21 cellular contexts compared by ENCODE assay signal in the genomic region with DNA sequence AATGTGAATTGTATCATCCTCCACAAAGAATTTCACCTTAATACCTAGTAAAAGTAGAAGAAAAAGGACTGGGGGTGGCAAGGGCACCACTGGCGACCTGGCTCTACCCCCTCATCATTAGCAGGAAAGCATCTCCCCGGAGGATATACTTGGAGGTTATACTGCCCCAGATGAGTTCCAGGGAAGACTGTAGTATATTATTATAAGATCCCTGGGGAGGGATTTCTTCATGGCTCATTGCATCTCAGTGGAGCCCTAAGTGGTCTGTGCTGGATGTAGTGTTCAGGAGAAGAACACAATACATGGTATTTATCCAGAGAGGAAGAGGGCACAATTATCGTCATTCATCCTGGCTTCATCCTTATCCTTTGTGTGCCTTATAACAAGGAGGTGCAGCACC. TPM values are rescaled to one million over a fixed set of nuclear protein-coding genes. Genes with fewer than 3 reads are reported as not detected.
DNase-seq lines count a peak whose midpoint lies in the region; ATAC-seq and TF ChIP-seq lines count a peak whose summit lies in the region.
"Had no signal": no experiment of that assay in that cellular context is flagged by ENCODE, and none has a peak within 500 bp of the region (broad histone marks: within the 10 kb centered on the region; RNA-seq: fewer than 3 reads in every experiment).

No MANE protein-coding gene starts in this region.

- TF ChIP-seq CTCF in natural killer cell (IDR thresholded peaks at IDR 0.05), result no peak

- H3K36me3 Mint-ChIP-seq in natural killer cell, result no peaks in the 10 kb centered on the region
- H3K36me3 Mint-ChIP-seq: CD4-positive, alpha-beta memory T cell had no signal

- no peaks in the 10 kb centered on the region for H3K4me1 Mint-ChIP-seq in natural killer cell
- H3K4me1 Mint-ChIP-seq: activated CD4-positive, alpha-beta memory T cell treated with anti-CD3 and anti-CD28 coated beads, Interleukin-2, amount 10 ng/mL, durations not matched to agents 7 days and 5 days; CD4-positive, alpha-beta memory T cell had no signal

- peaks cover 4 to 16% of the 10 kb centered on the region in 2 donors for H3K27me3 Mint-ChIP-seq in natural killer cell (ENCODE audit: low read depth in 2 of 2)
- H3K27me3 Mint-ChIP-seq: activated CD4-positive, alpha-beta memory T cell treated with anti-CD3 and anti-CD28 coated beads, Interleukin-2, amount 10 ng/mL, durations not matched to agents 7 days and 5 days had no signal

- intact Hi-C loops in natural killer cell (cut with micrococcal nuclease), result no loop called here

- peak; percentile 36 for DNase-seq in D341Med (ENCODE audit: low spot score)
- peak; percentile 93 for DNase-seq in NCI-H1417 treated with DMSO at 0.1 percent for 48 hours (lab: John Stamatoyannopoulos, UW)
- peak; percentile 94 for DNase-seq in NCI-H2171 treated with DMSO at 0.1 percent for 48 hours (lab: John Stamatoyannopoulos, UW)
- DNase-seq in SK-N-DZ (ENCODE audit: low spot score), result peak; percentile 57
- no peak for DNase-seq in natural killer cell
- DNase-seq in ureter (ENCODE audit: low spot score), result no peak
- DNase-seq in NCI-H2196 treated with DMSO at 0.1 percent for 48 hours (lab: John Stamatoyannopoulos, UW; ENCODE audit: unreplicated experiment), result no peak
- DNase-seq: activated CD4-positive, alpha-beta memory T cell treated with anti-CD3 and anti-CD28 coated beads, Interleukin-2, amount 10 ng/mL, durations not matched to agents 7 days and 5 days; activated CD4-positive, CD25-positive, alpha-beta regulatory T cell; activated naive CD4-positive, alpha-beta T cell treated with anti-CD3 and anti-CD28 coated beads for 36 hours; activated T-cell treated with anti-CD3 and anti-CD28 coated beads, Interleukin-2, amount 50 U/mL, for 24 hours; CD4-positive, alpha-beta memory T cell; central memory CD4-positive, alpha-beta T cell; effector CD8-positive, alpha-beta T cell; HFFc6; left colon; nucleus accumbens; T-helper 9 cell had no signal

- no peak overlapping the region for H3K27ac Mint-ChIP-seq in natural killer cell
- H3K27ac Mint-ChIP-seq: activated CD4-positive, alpha-beta memory T cell treated with anti-CD3 and anti-CD28 coated beads, Interleukin-2, amount 10 ng/mL, durations not matched to agents 7 days and 5 days; activated naive CD4-positive, alpha-beta T cell treated with anti-CD3 and anti-CD28 coated beads for 36 hours; activated T-cell treated with anti-CD3 and anti-CD28 coated beads, Interleukin-2, amount 50 U/mL, for 24 hours; CD4-positive, alpha-beta memory T cell; HFFc6 had no signal

- no peak overlapping the region for H3K4me3 Mint-ChIP-seq in natural killer cell
- H3K4me3 Mint-ChIP-seq: activated CD4-positive, alpha-beta memory T cell treated with anti-CD3 and anti-CD28 coated beads, Interleukin-2, amount 10 ng/mL, durations not matched to agents 7 days and 5 days; activated naive CD4-positive, alpha-beta T cell treated with anti-CD3 and anti-CD28 coated beads for 36 hours; activated T-cell treated with anti-CD3 and anti-CD28 coated beads, Interleukin-2, amount 50 U/mL, for 24 hours; CD4-positive, alpha-beta memory T cell; HFFc6 had no signal

- ATAC-seq in natural killer cell (no peak), HG02970 (IDR thresholded peaks at IDR 0.05; ENCODE audit: low FRiP score, unreplicated experiment) (no peak)
- ATAC-seq: K562, left colon, SK-N-SH treated with all-trans-retinoic acid at 6 μM for 48 hours had no signal

- H3K9me3 Mint-ChIP-seq in natural killer cell, result no peaks in the 10 kb centered on the region
- H3K9me3 Mint-ChIP-seq: activated CD4-positive, alpha-beta memory T cell treated with anti-CD3 and anti-CD28 coated beads, Interleukin-2, amount 10 ng/mL, durations not matched to agents 7 days and 5 days had no signal

RNA-seq across cellular contexts. Expression of a gene that starts 14.2 kb away (rescaled TPM):
- polyA plus RNA-seq in SK-N-DZ (2014; cell fraction: cytosol; rRNA removed), result 0.51 and 0.59 TPM in 2 replicates
- 0.54 and 0.58 TPM in 2 replicates for polyA plus RNA-seq in SK-N-DZ (2014; cell fraction: nucleus; rRNA removed)
- total RNA-seq in natural killer cell (not detected), ureter (14.6 TPM)
- total RNA-seq: activated CD4-positive, alpha-beta memory T cell treated with anti-CD3 and anti-CD28 coated beads, Interleukin-2, amount 10 ng/mL, durations not matched to agents 7 days and 5 days; activated naive CD4-positive, alpha-beta T cell treated with anti-CD3 and anti-CD28 coated beads for 36 hours; CD4-positive, alpha-beta memory T cell had no signal

Comparison
In these comparisons a context has a peak if more than half of its experiments do, and no peak if none do; other contexts are left out.
1. DNase-seq: peak in D341Med (single experiment), NCI-H1417 treated with DMSO at 0.1 percent for 48 hours (single experiment), NCI-H2171 treated with DMSO at 0.1 percent for 48 hours (single experiment) and SK-N-DZ (single experiment); none in natural killer cell (single experiment), ureter (single experiment) and NCI-H2196 treated with DMSO at 0.1 percent for 48 hours (single experiment).
2. RNA of a gene that starts 14.2 kb away (total RNA-seq): 14.6 TPM in ureter (single experiment); not detected in natural killer cell; every median in the first group is over 10 times any median in the second.